Comparison of ENCODE assay signal across 13 cellular contexts in genomic region chr5:76849767-76850291, GRCh38. TPM values are rescaled to one million over a fixed set of nuclear protein-coding genes. Genes with fewer than 3 reads are reported as not detected.
DNase-seq lines count a peak whose midpoint lies in the region; ATAC-seq and TF ChIP-seq lines count a peak whose summit lies in the region.
"Had no signal": no experiment of that assay in that cellular context is flagged by ENCODE, and none has a peak within 500 bp of the region (broad histone marks: within the 10 kb centered on the region; RNA-seq: fewer than 3 reads in every experiment).

S100Z (plus strand) TSS chr5:76850014; CDS start chr5:76875360, 25,346 bp downstream.

- H3K4me1 ChIP-seq in mammary epithelial cell (ENCODE audit: insufficient read depth, low read length): peaks cover 3% of the 10 kb centered on the region
- no peaks in the 10 kb centered on the region for H3K4me1 ChIP-seq in lung (ENCODE audit: control insufficient read depth in 2 of 2, insufficient read depth in 2 of 2, low read length in 2 of 2)
- H3K4me1 ChIP-seq: A549 had no signal

- no peaks in the 10 kb centered on the region for H3K79me2 ChIP-seq in mammary epithelial cell (ENCODE audit: insufficient read depth, low read length)

- no TSS peak for BruUV-seq in mammary epithelial cell (replicated peaks; lab: Mats Ljungman, UMichigan)
- no TSS peak for BruUV-seq in MCF 10A (replicated peaks; lab: Mats Ljungman, UMichigan)

- H3K4me1 Mint-ChIP-seq in MCF 10A (ENCODE audit: insufficient read depth, unreplicated experiment): no peaks in the 10 kb centered on the region
- H3K4me1 Mint-ChIP-seq in activated T-cell treated with anti-CD3 and anti-CD28 coated beads, Interleukin-2, amount 50 U/mL, for 4 hours (ENCODE audit: low read depth): peaks cover 32% of the 10 kb centered on the region

- H3K27ac Mint-ChIP-seq in MCF 10A (ENCODE audit: low read depth, unreplicated experiment): no peak within 1 kb of the TSS
- H3K27ac Mint-ChIP-seq: H9 had no signal

- H4K20me1 ChIP-seq in mammary epithelial cell (ENCODE audit: insufficient read depth, low read length): no peaks in the 10 kb centered on the region

- peak within 1 kb of the TSS; percentile 78 for H2AFZ ChIP-seq in mammary epithelial cell (ENCODE audit: low read depth, low read length)

- POLR2A ChIA-PET in MCF 10A (lab: Yijun Ruan, JAX): no interaction called here

- in situ Hi-C loops in mammary epithelial cell (cut with MboI; ENCODE audit: low sequenced_read_pairs in 2 of 2): no loop called here

- H3K9ac ChIP-seq in mammary epithelial cell (ENCODE audit: insufficient read depth, low read length): no peak within 1 kb of the TSS

- no peak within 1 kb of the TSS for H3K4me2 ChIP-seq in mammary epithelial cell (ENCODE audit: insufficient read depth, low read depth, low read length)
- H3K4me2 ChIP-seq: A549 had no signal

- 90% methylated on average over 6 of the region's 11 CpGs for WGBS in mammary epithelial cell (ENCODE audit: low coverage, missing lambda C conversion rate)
- WGBS in lung, 2 donors: 35 to 56% methylated on average over 11 of the region's 11 CpGs

- intact Hi-C loops in mammary epithelial cell (cut with micrococcal nuclease): no loop called here
- intact Hi-C loops in MCF 10A (cut with micrococcal nuclease): no loop called here

- H3K27ac ChIP-seq in mammary epithelial cell (ENCODE audit: insufficient read depth, low read depth, low read length): no peak within 1 kb of the TSS
- H3K27ac ChIP-seq in lung (ENCODE audit: low read depth in 1 of 2, low read length in 1 of 2): no peak within 1 kb of the TSS

- H3K9me3 ChIP-seq in mammary epithelial cell (replicated peaks; ENCODE audit: insufficient read depth, low read length) (peaks cover 6% of the 10 kb centered on the region), lung (ENCODE audit: control insufficient read depth in 2 of 2, insufficient read depth in 1 of 2, low read length in 1 of 2) (no peaks in the 10 kb centered on the region)
- H3K9me3 ChIP-seq: A549, MG63 had no signal

- peak; percentile 84 to 88 for ATAC-seq in activated T-cell treated with anti-CD3 and anti-CD28 coated beads, Interleukin-2, amount 50 U/mL, for 4 hours
- ATAC-seq in lung (ENCODE audit: insufficient read depth, low FRiP score) (peak; percentile 46), HG03108 (IDR thresholded peaks at IDR 0.05; ENCODE audit: unreplicated experiment) (no peak)
- ATAC-seq: A549 had no signal

- no peaks in the 10 kb centered on the region for H3K27me3 Mint-ChIP-seq in MCF 10A (ENCODE audit: insufficient read depth, unreplicated experiment)
- no peaks in the 10 kb centered on the region for H3K27me3 Mint-ChIP-seq in activated T-cell treated with anti-CD3 and anti-CD28 coated beads, Interleukin-2, amount 50 U/mL, for 4 hours (ENCODE audit: low read depth)

- dilution Hi-C loops in mammary epithelial cell (cut with HindIII; ENCODE audit: low sequenced_read_pairs): no loop called here

- H3K27me3 ChIP-seq in mammary epithelial cell (ENCODE audit: insufficient read depth, low read length) (no peaks in the 10 kb centered on the region), lung (ENCODE audit: control insufficient read depth, insufficient read depth) (no peaks in the 10 kb centered on the region)
- H3K27me3 ChIP-seq: MG63 had no signal

- H3K36me3 ChIP-seq in mammary epithelial cell (ENCODE audit: insufficient read depth, low read length) (no peaks in the 10 kb centered on the region), lung (ENCODE audit: control insufficient read depth in 2 of 2, insufficient read depth in 2 of 2, low read length in 2 of 2) (no peaks in the 10 kb centered on the region)
- H3K36me3 ChIP-seq: MG63 had no signal

- no peaks in the 10 kb centered on the region for H3K9me3 Mint-ChIP-seq in MCF 10A (ENCODE audit: unreplicated experiment)
- peaks cover 6% of the 10 kb centered on the region for H3K9me3 Mint-ChIP-seq in activated T-cell treated with anti-CD3 and anti-CD28 coated beads, Interleukin-2, amount 50 U/mL, for 4 hours

- H3K36me3 Mint-ChIP-seq in MCF 10A (ENCODE audit: insufficient read depth, unreplicated experiment): no peaks in the 10 kb centered on the region
- no peaks in the 10 kb centered on the region for H3K36me3 Mint-ChIP-seq in activated T-cell treated with anti-CD3 and anti-CD28 coated beads, Interleukin-2, amount 50 U/mL, for 4 hours (ENCODE audit: insufficient read depth)

- no peak for TF ChIP-seq CTCF in mammary epithelial cell (conservative IDR thresholded peaks at IDR 0.05 in 1 of 2, IDR thresholded peaks at IDR 0.05 in 1 of 2; ENCODE audit: extremely low read depth in 1 of 2, insufficient read depth in 1 of 2, low read depth in 1 of 2, low read length in 2 of 2)
- TF ChIP-seq CTCF in MCF 10A (IDR thresholded peaks at IDR 0.05; ENCODE audit: unreplicated experiment): no peak
- no peak for TF ChIP-seq CTCF in lung (IDR thresholded peaks at IDR 0.05; ENCODE audit: control extremely low read depth, extremely low read depth)

- DNase-seq in mammary epithelial cell (no peak), MCF 10A (ENCODE audit: unreplicated experiment) (no peak), lung (ENCODE audit: low spot score) (no peak), ureter (ENCODE audit: low spot score) (peak; percentile 45), SHP77 treated with DMSO at 0.1 percent for 48 hours (lab: John Stamatoyannopoulos, UW) (no peak), T1000 (lab: John Stamatoyannopoulos, UW) (no peak)
- DNase-seq in activated T-cell treated with anti-CD3 and anti-CD28 coated beads, Interleukin-2, amount 50 U/mL, for 4 hours: no peak
- DNase-seq: dorsolateral prefrontal cortex, H9, MG63 had no signal

- CTCF ChIA-PET in mammary epithelial cell (lab: Charles Lee; ENCODE audit: low non-redundant PET): no interaction called here
- CTCF ChIA-PET in MCF 10A (lab: Yijun Ruan, JAX): interaction anchor here (0.8 to 0.9 kb wide), 2 partner anchors 9 to 15 kb away, joined by 3 to 5 read pairs; no protein-coding TSS in a partner anchor

- H3K4me3 ChIP-seq in mammary epithelial cell (replicated peaks in 1 of 3; ENCODE audit: insufficient read depth in 1 of 3, low read depth in 2 of 3, low read length in 3 of 3) (no peak within 1 kb of the TSS), lung (no peak within 1 kb of the TSS)
- H3K4me3 ChIP-seq: A549, dorsolateral prefrontal cortex, MG63 had no signal

- no peak within 1 kb of the TSS for H3K4me3 Mint-ChIP-seq in MCF 10A (ENCODE audit: unreplicated experiment)
- peak within 1 kb of the TSS; percentile 8 for H3K4me3 Mint-ChIP-seq in activated T-cell treated with anti-CD3 and anti-CD28 coated beads, Interleukin-2, amount 50 U/mL, for 4 hours
- H3K4me3 Mint-ChIP-seq: H9 had no signal

RNA-seq across cellular contexts. Expression of gene S100Z, which starts in this region (rescaled TPM):
- not detected for total RNA-seq in mammary epithelial cell
- not detected for polyA plus RNA-seq in mammary epithelial cell
- not detected for polyA minus RNA-seq in mammary epithelial cell
- total RNA-seq in MCF 10A (2022): not detected in 2 replicates
- total RNA-seq in activated T-cell treated with anti-CD3 and anti-CD28 coated beads, Interleukin-2, amount 50 U/mL, for 4 hours: under 1 TPM in 1 of 3 donors, not detected in 2; 0.66 TPM
- 1 to 10 TPM; 1.3 to 1.9 TPM for total RNA-seq in lung
- polyA plus RNA-seq in lung: 1 to 10 TPM in 1 of 2 donors, under 1 TPM in 1; 0.77 to 1.7 TPM
- total RNA-seq in ureter: not detected
- total RNA-seq: H9, kidney epithelial cell had no signal
- polyA plus RNA-seq: A549 had no signal

Comparison
In these comparisons a context has a peak if more than half of its experiments do, and no peak if none do; other contexts are left out.
1. Peak in ATAC-seq in activated T-cell treated with anti-CD3 and anti-CD28 coated beads, Interleukin-2, amount 50 U/mL, for 4 hours; RNA of the gene not detected or under 1 TPM.
2. Peak in DNase-seq in ureter; RNA of the gene not detected or under 1 TPM.